27 cellular contexts compared by ENCODE assay signal in the genomic region with DNA sequence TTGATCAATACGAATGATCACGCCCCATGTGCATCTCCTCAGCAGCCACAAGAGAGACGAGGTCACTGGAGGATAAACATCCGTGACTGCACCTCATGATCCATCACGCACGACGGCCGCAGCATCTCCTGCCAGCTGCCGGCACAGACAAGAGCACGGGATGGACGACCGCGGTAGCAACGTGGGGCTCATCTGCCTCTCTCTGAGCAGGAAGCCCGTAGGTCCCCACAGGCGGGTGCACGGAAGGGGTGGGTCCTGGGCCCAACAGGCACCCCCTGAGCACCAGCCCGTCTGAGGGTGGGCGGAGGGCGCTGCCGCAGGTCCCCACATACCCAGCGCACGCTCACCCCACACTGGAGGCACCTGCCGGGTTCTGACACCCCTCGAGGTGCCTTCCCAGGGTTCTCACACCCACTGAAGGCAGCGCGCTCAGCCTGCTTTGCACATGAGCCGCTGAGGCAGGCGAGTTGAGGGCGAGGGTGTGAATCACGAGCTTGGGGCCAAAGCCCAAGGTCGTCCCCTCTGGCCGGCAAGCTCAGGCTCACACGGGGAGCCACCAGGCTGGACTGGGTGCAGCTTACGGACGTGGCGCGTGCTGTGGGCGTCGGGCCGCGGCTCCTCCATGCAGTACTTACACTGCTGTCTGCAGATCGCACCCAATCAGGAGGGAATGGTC. TPM values are rescaled to one million over a fixed set of nuclear protein-coding genes. Genes with fewer than 3 reads are reported as not detected.
"Had no signal": no experiment of that assay in that cellular context is flagged by ENCODE, and none has a peak within 500 bp of the region (broad histone marks: within the 10 kb centered on the region; RNA-seq: fewer than 3 reads in every experiment).

No MANE protein-coding gene starts in this region.

- H3K9me3 ChIP-seq: ascending aorta, colonic mucosa had no signal

- H3K4me2 ChIP-seq: PC-9 had no signal

- H3K36me3 ChIP-seq: ascending aorta, colonic mucosa had no signal

- H3K4me1 ChIP-seq: colonic mucosa had no signal

- H3K4me3 Mint-ChIP-seq: activated CD4-positive, alpha-beta T cell treated with anti-CD3 and anti-CD28 coated beads, Interleukin-2, amount 10 ng/mL, durations not matched to agents 24 days and 14 days; activated CD8-positive, alpha-beta memory T cell treated with anti-CD3 and anti-CD28 coated beads, Interleukin-2, amount 10 ng/mL, durations not matched to agents 7 days and 5 days; activated naive CD4-positive, alpha-beta T cell treated with anti-CD3 and anti-CD28 coated beads, Interleukin-2, amount 50 U/mL, for 24 hours; activated T-cell treated with anti-CD3 and anti-CD28 coated beads, Interleukin-2, amount 50 U/mL, for 24 hours; activated T-helper 1 cell treated with anti-CD3 and anti-CD28 coated beads, Interleukin-12 subunit alpha, Interleukin-12 subunit beta, Interleukin-2, Interleukin-4 antibody, amounts not matched to agents 30 ng/mL and 10 ng/mL and 1 ng/mL, durations not matched to agents 14 hours and 24 hours and 36 hours; brain; T-helper 1 cell treated with Interleukin-12 subunit alpha and Interleukin-12 subunit beta and Interleukin-4 antibody, amounts not matched to agents 30 μg/mL and 1 μg/mL, for 36 hours had no signal

- H2AFZ ChIP-seq: PC-9 had no signal

- H3K27ac Mint-ChIP-seq: activated CD4-positive, alpha-beta T cell treated with anti-CD3 and anti-CD28 coated beads, Interleukin-2, amount 10 ng/mL, durations not matched to agents 24 days and 14 days; activated CD8-positive, alpha-beta memory T cell treated with anti-CD3 and anti-CD28 coated beads, Interleukin-2, amount 10 ng/mL, durations not matched to agents 7 days and 5 days; activated naive CD4-positive, alpha-beta T cell treated with anti-CD3 and anti-CD28 coated beads, Interleukin-2, amount 50 U/mL, for 24 hours; activated T-cell treated with anti-CD3 and anti-CD28 coated beads, Interleukin-2, amount 50 U/mL, for 24 hours; activated T-helper 1 cell treated with anti-CD3 and anti-CD28 coated beads, Interleukin-12 subunit alpha, Interleukin-12 subunit beta, Interleukin-2, Interleukin-4 antibody, amounts not matched to agents 30 ng/mL and 10 ng/mL and 1 ng/mL, durations not matched to agents 14 hours and 24 hours and 36 hours; T-helper 1 cell treated with Interleukin-12 subunit alpha and Interleukin-12 subunit beta and Interleukin-4 antibody, amounts not matched to agents 30 μg/mL and 1 μg/mL, for 36 hours had no signal

- H3K36me3 Mint-ChIP-seq: activated CD8-positive, alpha-beta memory T cell treated with anti-CD3 and anti-CD28 coated beads, Interleukin-2, amount 10 ng/mL, durations not matched to agents 7 days and 5 days; activated naive CD4-positive, alpha-beta T cell treated with anti-CD3 and anti-CD28 coated beads, Interleukin-2, amount 50 U/mL, for 24 hours; brain had no signal

- H3K4me1 Mint-ChIP-seq: activated CD4-positive, alpha-beta T cell treated with anti-CD3 and anti-CD28 coated beads, Interleukin-2, amount 10 ng/mL, durations not matched to agents 24 days and 14 days; activated CD8-positive, alpha-beta memory T cell treated with anti-CD3 and anti-CD28 coated beads, Interleukin-2, amount 10 ng/mL, durations not matched to agents 7 days and 5 days; activated naive CD4-positive, alpha-beta T cell treated with anti-CD3 and anti-CD28 coated beads, Interleukin-2, amount 50 U/mL, for 24 hours had no signal

- H3K27me3 Mint-ChIP-seq: activated CD4-positive, alpha-beta T cell treated with anti-CD3 and anti-CD28 coated beads, Interleukin-2, amount 10 ng/mL, durations not matched to agents 24 days and 14 days; activated CD8-positive, alpha-beta memory T cell treated with anti-CD3 and anti-CD28 coated beads, Interleukin-2, amount 10 ng/mL, durations not matched to agents 7 days and 5 days; activated naive CD4-positive, alpha-beta T cell treated with anti-CD3 and anti-CD28 coated beads, Interleukin-2, amount 50 U/mL, for 24 hours; activated T-cell treated with anti-CD3 and anti-CD28 coated beads, Interleukin-2, amount 50 U/mL, for 24 hours had no signal

- H3K4me3 ChIP-seq: ascending aorta, colonic mucosa, PC-9 had no signal

- H3K27ac ChIP-seq: ascending aorta, colonic mucosa, PC-9 had no signal

- DNase-seq: activated CD4-positive, alpha-beta T cell treated with anti-CD3 and anti-CD28 coated beads, Interleukin-2, amount 10 ng/mL, durations not matched to agents 24 days and 14 days; activated CD4-positive, alpha-beta T cell treated with anti-CD3 and anti-CD28 coated beads, Interleukin-2, amount 50 U/mL, for 48 hours; activated CD4-positive, CD25-positive, alpha-beta regulatory T cell treated with anti-CD3 and anti-CD28 coated beads, Interleukin-2, amount 50 U/mL, for 72 hours; activated CD8-positive, alpha-beta memory T cell treated with anti-CD3 and anti-CD28 coated beads, Interleukin-2, amount 10 ng/mL, durations not matched to agents 7 days and 5 days; activated effector memory CD4-positive, alpha-beta T cell treated with Interleukin-2 at 50 U/mL for 16 hours; activated naive CD4-positive, alpha-beta T cell; activated T-cell treated with anti-CD3 and anti-CD28 coated beads, Interleukin-2, amount 50 U/mL, for 24 hours; amniotic stem cell; cerebellar nuclear complex; colonic mucosa; Kasumi-1; NCI-H1105 treated with DMSO at 0.1 percent for 48 hours; NCI-H1436 treated with DMSO at 0.1 percent for 48 hours; NCI-H187; NCI-H2081; NCI-H2171 treated with DMSO at 0.1 percent for 48 hours; NCI-H345; NCI-H510A; NCI-H526 treated with DMSO at 0.1 percent for 48 hours; PC-9; SHP77 treated with DMSO at 0.1 percent for 48 hours had no signal

- H3K9me3 Mint-ChIP-seq: activated naive CD4-positive, alpha-beta T cell treated with anti-CD3 and anti-CD28 coated beads, Interleukin-2, amount 50 U/mL, for 24 hours; brain had no signal

- H3K27me3 ChIP-seq: ascending aorta, colonic mucosa had no signal

RNA-seq across cellular contexts. Expression of a gene that starts 12.2 kb away (rescaled TPM):
- total RNA-seq: activated CD4-positive, alpha-beta T cell treated with anti-CD3 and anti-CD28 coated beads, Interleukin-2, amount 10 ng/mL, durations not matched to agents 24 days and 14 days; activated CD8-positive, alpha-beta memory T cell treated with anti-CD3 and anti-CD28 coated beads, Interleukin-2, amount 10 ng/mL, durations not matched to agents 7 days and 5 days; activated T-helper 1 cell treated with anti-CD3 and anti-CD28 coated beads, Interleukin-12 subunit alpha, Interleukin-12 subunit beta, Interleukin-2, Interleukin-4 antibody, amounts not matched to agents 30 ng/mL and 10 ng/mL and 1 ng/mL, durations not matched to agents 14 hours and 24 hours and 36 hours; ascending aorta; colonic mucosa; PC-9; SK-MEL-5 had no signal

RNA-seq across cellular contexts. Expression of a gene that starts 41.0 kb away (rescaled TPM):
- total RNA-seq: activated CD8-positive, alpha-beta memory T cell treated with anti-CD3 and anti-CD28 coated beads, Interleukin-2, amount 10 ng/mL, durations not matched to agents 7 days and 5 days; ascending aorta; SK-MEL-5 had no signal
